In the genomic region with DNA sequence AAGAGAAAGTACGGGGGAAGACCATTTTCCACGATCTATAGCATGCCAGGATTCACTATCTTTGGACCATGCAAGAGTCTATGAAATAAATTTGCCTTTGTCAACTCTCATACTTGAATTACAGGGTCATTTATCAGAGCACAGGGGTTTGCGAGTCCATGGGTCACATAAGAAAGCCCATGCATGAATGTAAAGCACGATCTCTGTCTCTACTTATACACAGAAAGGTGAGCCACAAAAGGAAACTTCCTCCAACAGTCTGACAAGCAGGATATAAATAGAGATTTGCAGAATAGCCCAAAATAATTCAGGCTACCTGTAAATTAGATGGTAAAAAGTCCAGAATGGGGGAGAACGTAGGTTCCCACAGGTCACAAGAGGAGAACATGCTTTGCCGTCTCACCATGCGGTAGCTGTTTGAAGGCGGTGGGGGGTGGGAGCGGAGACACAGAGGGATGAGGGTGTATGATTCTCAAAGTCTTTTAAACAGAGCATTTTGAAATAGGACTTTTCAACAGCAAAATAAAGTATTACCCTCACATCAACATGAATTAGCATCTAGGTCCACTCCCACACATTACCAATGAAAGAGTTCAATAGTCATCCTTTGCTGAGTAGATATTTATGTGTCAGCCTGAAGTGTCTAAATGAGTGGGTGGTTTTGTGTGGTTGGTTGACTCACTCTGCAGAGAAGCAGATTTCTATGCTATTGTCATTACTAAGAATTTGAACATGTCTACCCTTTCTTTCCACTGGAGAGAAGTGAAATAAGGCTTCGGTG, we compare ENCODE assay signal across 9 cellular contexts.
DNase-seq lines count a peak whose midpoint lies in the region; ATAC-seq and TF ChIP-seq lines count a peak whose summit lies in the region.
"Had no signal": no experiment of that assay in that cellular context is flagged by ENCODE, and none has a peak within 500 bp of the region (broad histone marks: within the 10 kb centered on the region; RNA-seq: fewer than 3 reads in every experiment).

No MANE protein-coding gene starts in this region.

- no peaks in the 10 kb centered on the region for H3K36me3 ChIP-seq in adrenal gland (replicated peaks in 1 of 2)

- ATAC-seq in GM18505 (IDR thresholded peaks at IDR 0.05; ENCODE audit: unreplicated experiment) (peak; percentile 79), GM21825 (IDR thresholded peaks at IDR 0.05; ENCODE audit: unreplicated experiment) (peak; percentile 57), SK-N-SH treated with all-trans-retinoic acid at 6 μM for 48 hours (no peak)

- 86 to 95% (median 90%) methylated on average over 10 of the region's 10 CpGs for WGBS in adrenal gland, 4 donors

- H3K27me3 ChIP-seq in adrenal gland = no peaks in the 10 kb centered on the region

- no peak overlapping the region for H3K27ac ChIP-seq in adrenal gland

- TF ChIP-seq POLR2A in GM18505 (IDR thresholded peaks at IDR 0.05; ENCODE audit: borderline replicate concordance, extremely low read depth, insufficient read depth, insufficient read length) = no peak
- TF ChIP-seq POLR2A in adrenal gland (IDR thresholded peaks at IDR 0.05) = no peak

- intact Hi-C loops in adrenal gland (cut with DNase I) = no loop called here

- no peaks in the 10 kb centered on the region for H3K4me1 ChIP-seq in adrenal gland (replicated peaks in 1 of 2)

- DNase-seq in NCI-H226 (peak; percentile 55), kidney glomerular epithelial cell (lab: John Stamatoyannopoulos, UW) (peak; percentile 94), adrenal gland (no peak), NCI-H345 (lab: John Stamatoyannopoulos, UW) (no peak)
- DNase-seq in stimulated activated CD8-positive, alpha-beta memory T cell treated with anti-CD3 and anti-CD28 coated beads, Interleukin-4, amount 100 ng/mL, for 48 hours = no peak
- DNase-seq: NCI-H1694 had no signal

- TF ChIP-seq CTCF in adrenal gland (IDR thresholded peaks at IDR 0.05) = no peak

- no peak overlapping the region for H3K4me3 ChIP-seq in adrenal gland

- no peaks in the 10 kb centered on the region for H3K9me3 ChIP-seq in adrenal gland (replicated peaks in 1 of 3)

TF ChIP-seq in SK-N-SH treated with all-trans-retinoic acid at 6 μM for 48 hours, 23 proteins besides CTCF, POLR2A, EP300 and RAD21:
- TF ChIP-seq ZFP30 (CRISPR knock-in tag; IDR thresholded peaks at IDR 0.05) (no peak), ZNF70 (CRISPR knock-in tag; IDR thresholded peaks at IDR 0.05) (no peak), TCF4 (CRISPR knock-in tag; IDR thresholded peaks at IDR 0.05; ENCODE audit: borderline replicate concordance) (no peak), BACH2 (CRISPR knock-in tag; IDR thresholded peaks at IDR 0.05; ENCODE audit: borderline replicate concordance) (no peak), CSDC2 (CRISPR knock-in tag; IDR thresholded peaks at IDR 0.05) (no peak), ISL1 (CRISPR knock-in tag; IDR thresholded peaks at IDR 0.05) (no peak), TOX (CRISPR knock-in tag; IDR thresholded peaks at IDR 0.05; ENCODE audit: borderline replicate concordance) (no peak), OSR1 (CRISPR knock-in tag; IDR thresholded peaks at IDR 0.05) (no peak), ARNTL (CRISPR knock-in tag; IDR thresholded peaks at IDR 0.05; ENCODE audit: borderline replicate concordance, low read depth) (no peak), SNAI2 (CRISPR knock-in tag; IDR thresholded peaks at IDR 0.05) (no peak)
- TF ChIP-seq, protein P1, sequence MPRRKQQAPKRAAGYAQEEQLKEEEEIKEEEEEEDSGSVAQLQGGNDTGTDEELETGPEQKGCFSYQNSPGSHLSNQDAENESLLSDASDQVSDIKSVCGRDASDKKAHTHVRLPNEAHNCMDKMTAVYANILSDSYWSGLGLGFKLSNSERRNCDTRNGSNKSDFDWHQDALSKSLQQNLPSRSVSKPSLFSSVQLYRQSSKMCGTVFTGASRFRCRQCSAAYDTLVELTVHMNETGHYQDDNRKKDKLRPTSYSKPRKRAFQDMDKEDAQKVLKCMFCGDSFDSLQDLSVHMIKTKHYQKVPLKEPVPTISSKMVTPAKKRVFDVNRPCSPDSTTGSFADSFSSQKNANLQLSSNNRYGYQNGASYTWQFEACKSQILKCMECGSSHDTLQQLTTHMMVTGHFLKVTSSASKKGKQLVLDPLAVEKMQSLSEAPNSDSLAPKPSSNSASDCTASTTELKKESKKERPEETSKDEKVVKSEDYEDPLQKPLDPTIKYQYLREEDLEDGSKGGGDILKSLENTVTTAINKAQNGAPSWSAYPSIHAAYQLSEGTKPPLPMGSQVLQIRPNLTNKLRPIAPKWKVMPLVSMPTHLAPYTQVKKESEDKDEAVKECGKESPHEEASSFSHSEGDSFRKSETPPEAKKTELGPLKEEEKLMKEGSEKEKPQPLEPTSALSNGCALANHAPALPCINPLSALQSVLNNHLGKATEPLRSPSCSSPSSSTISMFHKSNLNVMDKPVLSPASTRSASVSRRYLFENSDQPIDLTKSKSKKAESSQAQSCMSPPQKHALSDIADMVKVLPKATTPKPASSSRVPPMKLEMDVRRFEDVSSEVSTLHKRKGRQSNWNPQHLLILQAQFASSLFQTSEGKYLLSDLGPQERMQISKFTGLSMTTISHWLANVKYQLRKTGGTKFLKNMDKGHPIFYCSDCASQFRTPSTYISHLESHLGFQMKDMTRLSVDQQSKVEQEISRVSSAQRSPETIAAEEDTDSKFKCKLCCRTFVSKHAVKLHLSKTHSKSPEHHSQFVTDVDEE (CRISPR knock-in tag; IDR thresholded peaks at IDR 0.05) = no peak
- TF ChIP-seq, protein P2, sequence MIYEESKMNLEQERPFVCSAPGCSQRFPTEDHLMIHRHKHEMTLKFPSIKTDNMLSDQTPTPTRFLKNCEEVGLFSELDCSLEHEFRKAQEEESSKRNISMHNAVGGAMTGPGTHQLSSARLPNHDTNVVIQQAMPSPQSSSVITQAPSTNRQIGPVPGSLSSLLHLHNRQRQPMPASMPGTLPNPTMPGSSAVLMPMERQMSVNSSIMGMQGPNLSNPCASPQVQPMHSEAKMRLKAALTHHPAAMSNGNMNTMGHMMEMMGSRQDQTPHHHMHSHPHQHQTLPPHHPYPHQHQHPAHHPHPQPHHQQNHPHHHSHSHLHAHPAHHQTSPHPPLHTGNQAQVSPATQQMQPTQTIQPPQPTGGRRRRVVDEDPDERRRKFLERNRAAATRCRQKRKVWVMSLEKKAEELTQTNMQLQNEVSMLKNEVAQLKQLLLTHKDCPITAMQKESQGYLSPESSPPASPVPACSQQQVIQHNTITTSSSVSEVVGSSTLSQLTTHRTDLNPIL (CRISPR knock-in tag; IDR thresholded peaks at IDR 0.05; ENCODE audit: low read depth) = no peak
- TF ChIP-seq, protein P3, sequence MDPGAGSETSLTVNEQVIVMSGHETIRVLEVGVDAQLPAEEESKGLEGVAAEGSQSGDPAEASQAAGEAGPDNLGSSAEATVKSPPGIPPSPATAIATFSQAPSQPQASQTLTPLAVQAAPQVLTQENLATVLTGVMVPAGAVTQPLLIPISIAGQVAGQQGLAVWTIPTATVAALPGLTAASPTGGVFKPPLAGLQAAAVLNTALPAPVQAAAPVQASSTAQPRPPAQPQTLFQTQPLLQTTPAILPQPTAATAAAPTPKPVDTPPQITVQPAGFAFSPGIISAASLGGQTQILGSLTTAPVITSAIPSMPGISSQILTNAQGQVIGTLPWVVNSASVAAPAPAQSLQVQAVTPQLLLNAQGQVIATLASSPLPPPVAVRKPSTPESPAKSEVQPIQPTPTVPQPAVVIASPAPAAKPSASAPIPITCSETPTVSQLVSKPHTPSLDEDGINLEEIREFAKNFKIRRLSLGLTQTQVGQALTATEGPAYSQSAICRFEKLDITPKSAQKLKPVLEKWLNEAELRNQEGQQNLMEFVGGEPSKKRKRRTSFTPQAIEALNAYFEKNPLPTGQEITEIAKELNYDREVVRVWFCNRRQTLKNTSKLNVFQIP (CRISPR knock-in tag; IDR thresholded peaks at IDR 0.05; ENCODE audit: borderline replicate concordance, low read depth) = no peak

Comparison
In these comparisons a context has a peak if more than half of its experiments do, and no peak if none do; other contexts are left out.
1. DNase-seq: peak in NCI-H226 (single experiment) and kidney glomerular epithelial cell (single experiment); none in adrenal gland (0 of 7), stimulated activated CD8-positive, alpha-beta memory T cell treated with anti-CD3 and anti-CD28 coated beads, Interleukin-4, amount 100 ng/mL, for 48 hours (single experiment) and NCI-H345 (single experiment).